In genomic region chr6:44221291-44221960, GRCh38 we compare ENCODE assay signal across 8 cellular contexts. TPM values are rescaled to one million over a fixed set of nuclear protein-coding genes. Genes with fewer than 3 reads are reported as not detected.
DNase-seq lines count a peak whose midpoint lies in the region; ATAC-seq lines count a peak whose summit lies in the region.

No MANE protein-coding gene starts in this region.

- peak overlapping the region; percentile 44 to 84 for H2BK12ac ChIP-seq in mesenchymal stem cell (ENCODE audit: low read length in 2 of 2)

- peaks cover 17% of the 10 kb centered on the region for H3K79me1 ChIP-seq in mesenchymal stem cell (replicated peaks; ENCODE audit: low read length, poor library complexity, severe bottlenecking)

- peak overlapping the region; percentile 59 for H2BK5ac ChIP-seq in mesenchymal stem cell (ENCODE audit: low read depth, low read length, poor library complexity, severe bottlenecking)

- peak overlapping the region in 1 of 2 experiments; percentile 86 for H3K18ac ChIP-seq in mesenchymal stem cell (ENCODE audit: low read depth in 1 of 2, low read length in 2 of 2)

- peak overlapping the region in 1 of 2 experiments; percentile 5 for H3K14ac ChIP-seq in mesenchymal stem cell (ENCODE audit: low read length in 2 of 2)

- H3K4me3 ChIP-seq in mesenchymal stem cell (ENCODE audit: insufficient read depth in 1 of 2, low read depth in 1 of 2, low read length in 2 of 2), result no peak overlapping the region

- peak; percentile 46 for ATAC-seq in HG03354 (IDR thresholded peaks at IDR 0.05; ENCODE audit: poor library complexity, severe bottlenecking, unreplicated experiment)

- peak overlapping the region; percentile 80 for H4K8ac ChIP-seq in mesenchymal stem cell (ENCODE audit: low read length)

- no peaks in the 10 kb centered on the region for H3K27me3 ChIP-seq in mesenchymal stem cell (ENCODE audit: control insufficient read depth in 1 of 2, insufficient read depth in 1 of 2, low read length in 2 of 2)

- H2BK15ac ChIP-seq in mesenchymal stem cell (ENCODE audit: low read depth, poor library complexity, severe bottlenecking), result peak overlapping the region; percentile 26

- H2BK120ac ChIP-seq in mesenchymal stem cell (ENCODE audit: low read depth, low read length), result no peak overlapping the region

- H3K4ac ChIP-seq in mesenchymal stem cell (ENCODE audit: low read depth in 1 of 2, low read length in 2 of 2), result peak overlapping the region; percentile 63 to 76

- H2AFZ ChIP-seq in mesenchymal stem cell (ENCODE audit: low read depth, low read length), result no peak overlapping the region

- peaks cover 54% of the 10 kb centered on the region for H3K4me1 ChIP-seq in mesenchymal stem cell (ENCODE audit: control insufficient read depth, insufficient read depth, low read depth, low read length)

- peak overlapping the region; percentile 64 for H2AK5ac ChIP-seq in mesenchymal stem cell (ENCODE audit: low read length, severe bottlenecking)

- no peak overlapping the region for H3K23ac ChIP-seq in mesenchymal stem cell (ENCODE audit: low read length in 2 of 2)

- H4K91ac ChIP-seq in mesenchymal stem cell (ENCODE audit: low read length), result peak overlapping the region; percentile 63

- peak overlapping the region; percentile 18 for H3K9ac ChIP-seq in mesenchymal stem cell (ENCODE audit: low read length)

- H3K9me3 ChIP-seq in mesenchymal stem cell (ENCODE audit: control insufficient read depth, low read length), result no peaks in the 10 kb centered on the region

- peak overlapping the region; percentile 15 for H3K27ac ChIP-seq in mesenchymal stem cell (ENCODE audit: low read length, poor library complexity, severe bottlenecking)

- WGBS in mesenchymal stem cell, result 88% methylated on average over 1 of the region's 4 CpGs

- H3K4me2 ChIP-seq in mesenchymal stem cell (ENCODE audit: low read length, poor library complexity, severe bottlenecking), result no peak overlapping the region

- no peaks in the 10 kb centered on the region for H3K36me3 ChIP-seq in mesenchymal stem cell (ENCODE audit: control insufficient read depth in 1 of 2, insufficient read depth in 2 of 2, low read depth in 1 of 2, low read length in 2 of 2)

- DNase-seq in NCI-H524 (lab: John Stamatoyannopoulos, UW), result peak; percentile 56 to 82
- DNase-seq in NCI-H524 treated with DMSO at 0.1 percent for 48 hours (lab: John Stamatoyannopoulos, UW), result no peak
- DNase-seq in NCI-H82 (lab: John Stamatoyannopoulos, UW), result peak; percentile 89
- DNase-seq in activated CD4-positive, alpha-beta T cell treated with anti-CD3 and anti-CD28 coated beads, Interleukin-2, amount 50 U/mL, for 4 hours, result peak; percentile 62 to 65
- DNase-seq in effector CD4-positive, alpha-beta T cell, result peak; percentile 66
- peak; percentile 78 for DNase-seq in mesenchymal stem cell
- peak; percentile 54 for DNase-seq in stimulated activated CD8-positive, alpha-beta memory T cell treated with anti-CD3 and anti-CD28 coated beads, Interleukin-15, amount 100 ng/mL, for 1 hour (ENCODE audit: low read depth)

RNA-seq across cellular contexts. Expression of gene SLC29A1, which starts 2.0 kb away (rescaled TPM):
- polyA plus RNA-seq in mesenchymal stem cell (2013, experiment 1 of 2), result 31.6 TPM
- 29.2 TPM for polyA plus RNA-seq in mesenchymal stem cell (2013, experiment 2 of 2)

RNA-seq across cellular contexts. Expression of gene MYMX, which starts 4.7 kb away (rescaled TPM):
- polyA plus RNA-seq in mesenchymal stem cell (2013, experiment 1 of 2), result not detected
- not detected for polyA plus RNA-seq in mesenchymal stem cell (2013, experiment 2 of 2)

RNA-seq across cellular contexts. Expression of gene HSP90AB1, which starts 25.5 kb away (rescaled TPM):
- polyA plus RNA-seq in mesenchymal stem cell (2013, experiment 1 of 2), result 545 TPM
- 525 TPM for polyA plus RNA-seq in mesenchymal stem cell (2013, experiment 2 of 2)

RNA-seq across cellular contexts. Expression of gene SLC35B2, which starts 35.9 kb away (rescaled TPM):
- polyA plus RNA-seq in mesenchymal stem cell (2013, experiment 1 of 2), result 80.8 TPM
- 81.8 TPM for polyA plus RNA-seq in mesenchymal stem cell (2013, experiment 2 of 2)

RNA-seq across cellular contexts. Expression of gene NFKBIE, which starts 43.9 kb away (rescaled TPM):
- 4.9 TPM for polyA plus RNA-seq in mesenchymal stem cell (2013, experiment 1 of 2)
- 4.8 TPM for polyA plus RNA-seq in mesenchymal stem cell (2013, experiment 2 of 2)
